ENCODE assay signal across 18 cellular contexts in genomic region chr6:137518584-137518983, GRCh38. TPM values are rescaled to one million over a fixed set of nuclear protein-coding genes. Genes with fewer than 3 reads are reported as not detected.
DNase-seq lines count a peak whose midpoint lies in the region; ATAC-seq and TF ChIP-seq lines count a peak whose summit lies in the region.
"Had no signal": no experiment of that assay in that cellular context is flagged by ENCODE, and none has a peak within 500 bp of the region (broad histone marks: within the 10 kb centered on the region; RNA-seq: fewer than 3 reads in every experiment).

No MANE protein-coding gene starts in this region.

- H3K27me3 ChIP-seq in suprapubic skin: peaks cover 73% of the 10 kb centered on the region

- TF ChIP-seq POLR2A in suprapubic skin (IDR thresholded peaks at IDR 0.05): no peak

- no peaks in the 10 kb centered on the region for H3K36me3 ChIP-seq in suprapubic skin
- H3K36me3 ChIP-seq: BE2C had no signal

- DNase-seq in DMS53 treated with DMSO at 0.1 percent for 48 hours (lab: John Stamatoyannopoulos, UW; ENCODE audit: unreplicated experiment) (peak; percentile 46), HK-2 (ENCODE audit: unreplicated experiment) (peak; percentile 16), glomerular visceral epithelial cell (ENCODE audit: extremely low spot score) (peak; percentile 43), renal cortical epithelial cell (ENCODE audit: low read depth) (peak; percentile 78), NOMO-1 treated with DMSO at 0.1 percent for 48 hours (lab: John Stamatoyannopoulos, UW; ENCODE audit: unreplicated experiment) (no peak), suprapubic skin (ENCODE audit: low spot score in 2 of 2) (no peak)
- DNase-seq: BE2C; CD4-positive, alpha-beta memory T cell; EL; KG1; NCI-H1092; NCI-H187; NCI-H2171; NCI-H446 treated with DMSO at 0.1 percent for 48 hours had no signal

- TF ChIP-seq CTCF in suprapubic skin (IDR thresholded peaks at IDR 0.05): no peak

- 57% methylated on average over 5 of the region's 5 CpGs for WGBS in suprapubic skin

- no peak for ATAC-seq in HG03439 (IDR thresholded peaks at IDR 0.05; ENCODE audit: unreplicated experiment)

- no peak for TF ChIP-seq EP300 in suprapubic skin (IDR thresholded peaks at IDR 0.05)

- no peak overlapping the region for H3K27ac ChIP-seq in suprapubic skin
- H3K27ac ChIP-seq: HL-60 had no signal

- no peak overlapping the region for H3K4me3 ChIP-seq in suprapubic skin

- H3K4me1 ChIP-seq in suprapubic skin: peaks cover 8% of the 10 kb centered on the region
- H3K4me1 ChIP-seq: BE2C had no signal

- H3K9me3 ChIP-seq in suprapubic skin: no peaks in the 10 kb centered on the region
- H3K9me3 ChIP-seq: BE2C had no signal

RNA-seq across cellular contexts. Expression of gene OLIG3, which starts 24.4 kb away (rescaled TPM):
- total RNA-seq in renal cortical epithelial cell: not detected in 2 replicates
- total RNA-seq in suprapubic skin: under 1 TPM in 1 of 4 donors, not detected in 3; 0.29 TPM
- total RNA-seq: CD4-positive, alpha-beta memory T cell; M059J; RPMI7951 had no signal

Comparison
In these comparisons a context has a peak if more than half of its experiments do, and no peak if none do; other contexts are left out.
1. DNase-seq: peak in DMS53 treated with DMSO at 0.1 percent for 48 hours (single experiment), HK-2 (single experiment), glomerular visceral epithelial cell (single experiment) and renal cortical epithelial cell (single experiment); none in NOMO-1 treated with DMSO at 0.1 percent for 48 hours (single experiment) and suprapubic skin (0 of 2).